1 cellular context compared by ENCODE assay signal in the genomic region with DNA sequence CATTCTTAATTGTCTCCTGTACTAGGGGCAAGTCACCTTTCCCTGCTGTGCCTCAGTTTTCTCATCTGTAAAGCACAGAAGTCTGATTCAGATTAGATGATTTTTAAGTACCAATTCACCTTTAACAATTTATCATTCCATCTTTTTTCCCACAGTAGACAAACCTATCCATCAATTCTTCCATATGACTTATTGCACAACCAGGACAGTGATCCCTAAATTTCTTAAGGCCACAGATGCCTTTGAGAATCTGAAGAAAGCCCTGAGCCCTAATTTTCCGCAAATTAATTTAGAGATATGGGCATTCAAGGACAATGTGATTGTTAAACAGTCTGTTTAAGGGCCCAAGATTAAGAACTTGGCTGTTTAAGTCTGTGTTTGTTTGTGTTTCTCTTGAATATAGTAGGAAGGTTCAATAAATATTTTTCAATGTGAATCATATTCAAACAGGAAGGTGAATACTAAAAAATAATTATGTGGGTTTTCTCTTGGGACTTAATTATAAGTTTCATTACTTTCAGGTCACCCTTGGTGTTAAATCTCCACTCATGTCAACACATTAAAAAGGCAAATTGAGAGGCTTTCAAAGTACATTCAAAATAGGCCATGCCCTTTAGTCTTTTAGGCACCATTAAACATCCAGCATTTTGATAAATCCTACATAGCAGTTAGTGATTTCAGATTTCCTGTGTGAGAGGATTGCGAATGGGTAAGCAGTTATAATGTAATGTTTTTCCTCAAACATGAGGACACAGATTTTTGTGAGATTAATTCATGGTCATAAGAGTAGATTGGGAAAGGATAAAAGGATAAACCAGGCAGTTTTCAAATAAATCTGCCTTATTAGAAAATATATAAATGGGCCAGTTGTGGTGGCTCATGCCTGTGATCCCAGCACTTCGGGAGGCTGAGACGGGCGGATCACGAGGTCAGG.
A peak's percentile ranks its signal among the peaks of the same experiment; 100 is the strongest.
TF ChIP-seq lines count a peak whose summit lies in the region.

No MANE protein-coding gene starts in this region.

TF ChIP-seq in IMR-90, 13 proteins besides CTCF, POLR2A, EP300 and RAD21:
- TF ChIP-seq CEBPB (IDR thresholded peaks at IDR 0.05; ENCODE audit: low read depth, low read length): peak; percentile 66
- TF ChIP-seq, protein P1, sequence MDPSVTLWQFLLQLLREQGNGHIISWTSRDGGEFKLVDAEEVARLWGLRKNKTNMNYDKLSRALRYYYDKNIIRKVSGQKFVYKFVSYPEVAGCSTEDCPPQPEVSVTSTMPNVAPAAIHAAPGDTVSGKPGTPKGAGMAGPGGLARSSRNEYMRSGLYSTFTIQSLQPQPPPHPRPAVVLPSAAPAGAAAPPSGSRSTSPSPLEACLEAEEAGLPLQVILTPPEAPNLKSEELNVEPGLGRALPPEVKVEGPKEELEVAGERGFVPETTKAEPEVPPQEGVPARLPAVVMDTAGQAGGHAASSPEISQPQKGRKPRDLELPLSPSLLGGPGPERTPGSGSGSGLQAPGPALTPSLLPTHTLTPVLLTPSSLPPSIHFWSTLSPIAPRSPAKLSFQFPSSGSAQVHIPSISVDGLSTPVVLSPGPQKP (IDR thresholded peaks at IDR 0.05; ENCODE audit: borderline replicate concordance, low read depth, low read length): no peak
- no peak for TF ChIP-seq MXI1 (IDR thresholded peaks at IDR 0.05; ENCODE audit: borderline replicate concordance, low read depth, low read length)
- TF ChIP-seq RCOR1 (IDR thresholded peaks at IDR 0.05; ENCODE audit: insufficient replicate concordance, low read length): no peak
- no peak for TF ChIP-seq CHD1 (IDR thresholded peaks at IDR 0.05; ENCODE audit: low read depth, low read length)
- no peak for TF ChIP-seq NFE2L2 (IDR thresholded peaks at IDR 0.05; ENCODE audit: low read depth, low read length)
